22 cellular contexts compared by ENCODE assay signal in the genomic region with DNA sequence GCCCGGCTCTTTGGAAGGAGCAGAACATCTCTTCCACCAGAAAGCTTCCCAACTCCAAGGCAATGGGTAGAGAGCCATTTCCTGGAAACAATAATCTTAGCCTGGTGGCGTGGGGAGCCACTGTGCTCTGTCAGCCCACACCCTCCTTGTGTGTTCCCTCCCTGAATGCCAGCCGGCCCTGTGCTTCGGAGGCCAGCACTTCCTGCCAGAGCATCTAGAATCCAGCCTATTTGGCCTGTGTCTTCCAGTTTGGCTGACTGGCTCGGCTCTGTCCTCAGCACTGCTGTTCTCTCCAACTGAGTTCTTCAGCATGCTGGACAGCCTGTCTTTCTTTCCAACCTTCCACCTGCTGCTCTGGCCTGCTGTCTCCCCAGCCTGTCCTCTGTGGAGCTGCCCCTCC.
"Had no signal": no experiment of that assay in that cellular context is flagged by ENCODE, and none has a peak within 500 bp of the region (broad histone marks: within the 10 kb centered on the region; RNA-seq: fewer than 3 reads in every experiment).

No MANE protein-coding gene starts in this region.

- H3K4me1 ChIP-seq: colonic mucosa, foreskin keratinocyte, psoas muscle, spleen, testis, tibial nerve, upper lobe of right lung, vagina had no signal

- ATAC-seq: foreskin keratinocyte, left colon, left ventricle myocardium superior, natural killer cell, sciatic nerve had no signal

- H3K9me3 ChIP-seq: colonic mucosa, psoas muscle, spleen, testis, tibial nerve, upper lobe of right lung, vagina had no signal

- H3K4me2 ChIP-seq: hepatocyte had no signal

- H3K27me3 ChIP-seq: colonic mucosa, foreskin keratinocyte, hepatocyte, spleen, testis, tibial nerve, upper lobe of right lung, vagina had no signal

- H3K36me3 ChIP-seq: colonic mucosa, spleen, tibial nerve, upper lobe of right lung, vagina had no signal

- H2AFZ ChIP-seq: hepatocyte had no signal

- DNase-seq: colonic mucosa; dermis blood vessel endothelial cell; erythroblast; foreskin keratinocyte; head of caudate nucleus; left colon; left ventricle myocardium superior; natural killer cell; psoas muscle; retina; spleen; stimulated activated CD4-positive, alpha-beta T cell treated with anti-CD3 and anti-CD28 coated beads, Interleukin-15, amount 100 ng/mL, for 24 hours; stimulated activated CD4-positive, alpha-beta T cell treated with anti-CD3 and anti-CD28 coated beads, Interleukin-1b, Interleukin-23, amount 100 ng/mL, for 48 hours; stimulated activated CD4-positive, alpha-beta T cell treated with anti-CD3 and anti-CD28 coated beads, Interleukin-4, amount 100 ng/mL, for 4 hours; stimulated activated naive B cell treated with anti-CD40 and anti-IgM and Interleukin-4, amounts not matched to agents 10 μg/mL and 1 μg/mL and 100 μg/mL, for 72 hours; stimulated activated naive CD8-positive, alpha-beta T cell treated with anti-CD3 and anti-CD28 coated beads, Interleukin-15, amount 100 ng/mL, for 72 hours; testis; upper lobe of right lung had no signal

- H3K27ac ChIP-seq: colonic mucosa, foreskin keratinocyte, hepatocyte, psoas muscle, spleen, testis, tibial nerve, upper lobe of right lung, vagina had no signal

- H3K79me2 ChIP-seq: hepatocyte had no signal

- H3K4me3 ChIP-seq: colonic mucosa, hepatocyte, psoas muscle, spleen, testis, tibial nerve, upper lobe of right lung, vagina had no signal
